ENCODE assay signal across 17 cellular contexts in the genomic region with DNA sequence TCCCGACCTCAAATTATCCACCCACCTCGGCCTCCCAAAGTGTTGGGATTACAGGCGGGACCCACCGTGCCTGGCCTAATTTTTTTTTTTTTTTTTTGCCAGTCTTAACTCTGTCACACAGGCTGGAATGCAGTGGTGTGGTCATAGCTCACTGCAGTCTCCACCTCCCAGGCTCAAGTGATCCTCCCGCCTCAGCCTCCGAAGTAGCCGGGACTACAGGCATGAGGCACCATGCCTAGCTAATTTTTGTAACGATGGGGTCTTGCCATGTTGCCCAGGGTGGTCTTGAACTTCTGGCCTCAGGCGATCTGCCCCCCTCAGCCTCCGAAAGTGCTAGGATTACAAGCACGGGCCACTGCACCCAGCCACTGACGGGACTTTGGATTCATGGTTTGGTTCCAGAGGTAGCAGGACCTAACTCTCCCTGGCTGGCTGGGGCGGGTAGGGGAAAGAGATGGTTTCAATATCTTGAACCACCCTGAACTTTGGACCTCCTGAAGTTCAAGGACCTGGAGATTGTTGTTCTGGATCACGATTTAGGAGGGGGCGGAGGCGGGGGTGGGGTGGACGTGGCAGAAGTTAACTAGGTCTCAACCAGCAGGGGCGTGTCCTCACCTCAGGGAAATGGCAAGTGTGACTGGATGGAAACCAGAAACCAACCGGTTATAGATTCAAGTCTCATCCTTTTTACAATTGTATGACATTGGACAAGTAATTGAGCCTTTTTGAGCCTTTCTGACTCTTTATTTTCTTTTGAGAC. TPM values are rescaled to one million over a fixed set of nuclear protein-coding genes. Genes with fewer than 3 reads are reported as not detected.
DNase-seq lines count a peak whose midpoint lies in the region; ATAC-seq, FAIRE-seq and TF ChIP-seq lines count a peak whose summit lies in the region.
"Had no signal": no experiment of that assay in that cellular context is flagged by ENCODE, and none has a peak within 500 bp of the region (broad histone marks: within the 10 kb centered on the region; RNA-seq: fewer than 3 reads in every experiment).

No MANE protein-coding gene starts in this region.

- H3K36me3 Mint-ChIP-seq in activated naive CD4-positive, alpha-beta T cell treated with anti-CD3 and anti-CD28 coated beads, Interleukin-2, amount 10 ng/mL, durations not matched to agents 7 days and 5 days, result no peaks in the 10 kb centered on the region
- no peaks in the 10 kb centered on the region for H3K36me3 Mint-ChIP-seq in activated B cell treated with CpG ODN at 0.5 μM for 24 hours (ENCODE audit: low read depth)
- H3K36me3 Mint-ChIP-seq: CD8-positive, alpha-beta T cell had no signal

- no peaks in the 10 kb centered on the region for H3K27me3 Mint-ChIP-seq in activated naive CD4-positive, alpha-beta T cell treated with anti-CD3 and anti-CD28 coated beads, Interleukin-2, amount 10 ng/mL, durations not matched to agents 7 days and 5 days
- H3K27me3 Mint-ChIP-seq in activated B cell treated with CpG ODN at 0.5 μM for 24 hours, result no peaks in the 10 kb centered on the region

- H3K27ac Mint-ChIP-seq in activated naive CD4-positive, alpha-beta T cell treated with anti-CD3 and anti-CD28 coated beads, Interleukin-2, amount 10 ng/mL, durations not matched to agents 7 days and 5 days, result no peak overlapping the region
- peak overlapping the region; percentile 7 for H3K27ac Mint-ChIP-seq in activated B cell treated with CpG ODN at 0.5 μM for 24 hours
- H3K27ac Mint-ChIP-seq: CD8-positive, alpha-beta T cell had no signal

- H3K27me3 ChIP-seq in hepatocyte (no peaks in the 10 kb centered on the region), small intestine (ENCODE audit: control insufficient read depth in 2 of 2, insufficient read depth in 2 of 2, low read length in 2 of 2) (no peaks in the 10 kb centered on the region)

- H3K4me2 ChIP-seq in hepatocyte, result no peak overlapping the region
- H3K4me2 ChIP-seq: smooth muscle cell had no signal

- intact Hi-C loops in activated B cell treated with CpG ODN at 0.5 μM for 24 hours (cut with micrococcal nuclease), result no loop called here

- H3K27ac ChIP-seq in hepatocyte, result peak overlapping the region; percentile 86
- peak overlapping the region; percentile 82 to 89 for H3K27ac ChIP-seq in small intestine (ENCODE audit: low read depth in 1 of 2, low read length in 1 of 2)
- H3K27ac ChIP-seq: coronary artery, parathyroid adenoma had no signal

- H3K4me1 ChIP-seq in hepatocyte (ENCODE audit: insufficient read depth) (peaks cover 4% of the 10 kb centered on the region), small intestine (ENCODE audit: control insufficient read depth in 2 of 2, insufficient read depth in 1 of 2, low read depth in 1 of 2, low read length in 1 of 2) (no peaks in the 10 kb centered on the region)
- H3K4me1 ChIP-seq: parathyroid adenoma had no signal

- no peaks in the 10 kb centered on the region for H3K9me2 ChIP-seq in hepatocyte (replicated peaks; ENCODE audit: insufficient read depth)

- no peaks in the 10 kb centered on the region for H3K36me3 ChIP-seq in hepatocyte (replicated peaks; ENCODE audit: insufficient read depth, low read depth)
- H3K36me3 ChIP-seq in small intestine (ENCODE audit: control insufficient read depth in 2 of 2, insufficient read depth in 2 of 2, low read length in 2 of 2), result no peaks in the 10 kb centered on the region

- peak; percentile 33 for DNase-seq in activated naive CD4-positive, alpha-beta T cell treated with Interleukin-2 at 50 U/mL for 16 hours
- no peak for DNase-seq in activated naive CD4-positive, alpha-beta T cell treated with anti-CD3 and anti-CD28 coated beads, Interleukin-2, amount 10 ng/mL, durations not matched to agents 7 days and 5 days
- no peak for DNase-seq in activated B cell treated with CpG ODN at 0.5 μM for 24 hours
- DNase-seq in hepatocyte (ENCODE audit: low spot score), result peak; percentile 76
- DNase-seq in small intestine, result peak; percentile 99
- no peak for DNase-seq in GM10248 (ENCODE audit: extremely low spot score)
- no peak for DNase-seq in NCI-H2196 (lab: John Stamatoyannopoulos, UW; ENCODE audit: unreplicated experiment)
- DNase-seq: CD8-positive, alpha-beta T cell; DND-41; NCI-H1436 treated with DMSO at 0.1 percent for 48 hours; NCI-H2227 treated with DMSO at 0.1 percent for 48 hours had no signal

- POLR2A ChIA-PET in activated B cell treated with CpG ODN at 0.5 μM for 24 hours (lab: Charles Lee) (interaction anchor here (0.7 to 2.1 kb wide), 5 partner anchors 9 to 540 kb away, joined by 3 to 20 read pairs (median 4); no protein-coding TSS in a partner anchor), GM10248 (lab: Yijun Ruan, JAX) (no interaction called here)

- H4K20me1 ChIP-seq in hepatocyte (ENCODE audit: insufficient read depth, poor library complexity, severe bottlenecking), result no peaks in the 10 kb centered on the region

- TF ChIP-seq CTCF in activated B cell treated with CpG ODN at 0.5 μM for 24 hours (IDR thresholded peaks at IDR 0.05), result no peak
- no peak for TF ChIP-seq CTCF in hepatocyte (IDR thresholded peaks at IDR 0.05; ENCODE audit: poor library complexity)
- no peak for TF ChIP-seq CTCF in GM10248 (IDR thresholded peaks at IDR 0.05; ENCODE audit: control extremely low read depth, extremely low read depth, low read depth, missing control alignments)

- ATAC-seq in activated B cell treated with CpG ODN at 0.5 μM for 24 hours (ENCODE audit: low read depth), result no peak
- no peak for ATAC-seq in GM19397 (IDR thresholded peaks at IDR 0.05; ENCODE audit: unreplicated experiment)
- ATAC-seq: CD8-positive, alpha-beta T cell had no signal

- H3K4me1 Mint-ChIP-seq in activated naive CD4-positive, alpha-beta T cell treated with anti-CD3 and anti-CD28 coated beads, Interleukin-2, amount 10 ng/mL, durations not matched to agents 7 days and 5 days, result peaks cover 62% of the 10 kb centered on the region
- H3K4me1 Mint-ChIP-seq in activated B cell treated with CpG ODN at 0.5 μM for 24 hours, result peaks cover 43% of the 10 kb centered on the region

- no peak overlapping the region for H3K4me3 ChIP-seq in hepatocyte
- H3K4me3 ChIP-seq in small intestine (ENCODE audit: low read depth in 1 of 2, low read length in 2 of 2), result no peak overlapping the region
- H3K4me3 ChIP-seq: coronary artery, smooth muscle cell had no signal

- FAIRE-seq in small intestine (lab: Jason Lieb, UNC), result no peak
- FAIRE-seq: frontal cortex, TTC549 had no signal

- CTCF ChIA-PET in activated naive CD4-positive, alpha-beta T cell treated with anti-CD3 and anti-CD28 coated beads, Interleukin-2, amount 10 ng/mL, durations not matched to agents 7 days and 5 days (lab: Charles Lee), result no interaction called here
- CTCF ChIA-PET in activated B cell treated with CpG ODN at 0.5 μM for 24 hours (lab: Charles Lee), result interaction anchor here (1.8 kb wide), 1 partner anchor 72 kb away, joined by 6 read pairs; no protein-coding TSS in a partner anchor
- CTCF ChIA-PET in GM10248 (lab: Yijun Ruan, JAX), result interaction anchor here (1.3 kb wide), 1 partner anchor 35 kb away, joined by 3 read pairs; no protein-coding TSS in a partner anchor

- no peak overlapping the region for H2AFZ ChIP-seq in hepatocyte
- H2AFZ ChIP-seq: parathyroid adenoma had no signal

- no peak overlapping the region for H3K4me3 Mint-ChIP-seq in activated naive CD4-positive, alpha-beta T cell treated with anti-CD3 and anti-CD28 coated beads, Interleukin-2, amount 10 ng/mL, durations not matched to agents 7 days and 5 days
- H3K4me3 Mint-ChIP-seq in activated B cell treated with CpG ODN at 0.5 μM for 24 hours, result no peak overlapping the region
- H3K4me3 Mint-ChIP-seq: CD8-positive, alpha-beta T cell had no signal

- 72% methylated on average over 19 of the region's 19 CpGs for WGBS in hepatocyte (ENCODE audit: low lambda C conversion rate, missing lambda C conversion rate)
- 23 to 66% (median 35%) methylated on average over 19 of the region's 19 CpGs for WGBS in small intestine, 3 donors

- H3K9me3 Mint-ChIP-seq in activated naive CD4-positive, alpha-beta T cell treated with anti-CD3 and anti-CD28 coated beads, Interleukin-2, amount 10 ng/mL, durations not matched to agents 7 days and 5 days, result no peaks in the 10 kb centered on the region
- H3K9me3 Mint-ChIP-seq in activated B cell treated with CpG ODN at 0.5 μM for 24 hours, result no peaks in the 10 kb centered on the region
- H3K9me3 Mint-ChIP-seq: CD8-positive, alpha-beta T cell had no signal

- H3K79me2 ChIP-seq in hepatocyte, result no peaks in the 10 kb centered on the region
- H3K79me2 ChIP-seq: parathyroid adenoma had no signal

- H3K9me3 ChIP-seq in hepatocyte (ENCODE audit: low read depth) (no peaks in the 10 kb centered on the region), small intestine (ENCODE audit: control insufficient read depth, low read depth) (no peaks in the 10 kb centered on the region)

RNA-seq across cellular contexts. Expression of a gene that starts 40.8 kb away (rescaled TPM):
- total RNA-seq in activated B cell treated with CpG ODN at 0.5 μM for 24 hours, result 116 and 119 TPM in 2 replicates
- total RNA-seq in hepatocyte, result 64.2 and 101 TPM in 2 replicates
- polyA plus RNA-seq in hepatocyte, result 325 and 369 TPM in 2 replicates
- 100 to 1,000 TPM in 1 of 3 donors, 10 to 100 TPM in 2; 67.5 to 130 (median 82.1) TPM for polyA plus RNA-seq in small intestine

RNA-seq across cellular contexts. Expression of a gene that starts 40.8 kb away (rescaled TPM):
- total RNA-seq in activated B cell treated with CpG ODN at 0.5 μM for 24 hours, result 41.7 and 43.6 TPM in 2 replicates
- 63.4 and 66.5 TPM in 2 replicates for total RNA-seq in hepatocyte
- polyA plus RNA-seq in hepatocyte, result 82.2 and 106 TPM in 2 replicates
- polyA plus RNA-seq in small intestine, result 100 to 1,000 TPM; 123 to 162 (median 153) TPM

Comparison
In these comparisons a context has a peak if more than half of its experiments do, and no peak if none do; other contexts are left out.
1. DNase-seq: peak in activated naive CD4-positive, alpha-beta T cell treated with Interleukin-2 at 50 U/mL for 16 hours (single experiment), hepatocyte (single experiment) and small intestine (single experiment); none in activated naive CD4-positive, alpha-beta T cell treated with anti-CD3 and anti-CD28 coated beads, Interleukin-2, amount 10 ng/mL, durations not matched to agents 7 days and 5 days (single experiment), activated B cell treated with CpG ODN at 0.5 μM for 24 hours (single experiment), GM10248 (single experiment) and NCI-H2196 (single experiment).